ENCODE assay signal across 12 cellular contexts in genomic region chr7:47758546-47758945, GRCh38.
DNase-seq lines count a peak whose midpoint lies in the region; ATAC-seq and TF ChIP-seq lines count a peak whose summit lies in the region.
"Had no signal": no experiment of that assay in that cellular context is flagged by ENCODE, and none has a peak within 500 bp of the region (broad histone marks: within the 10 kb centered on the region; RNA-seq: fewer than 3 reads in every experiment).

No MANE protein-coding gene starts in this region.

- H3K4me3 ChIP-seq in ascending aorta = no peak overlapping the region
- no peak overlapping the region for H3K4me3 ChIP-seq in right atrium auricular region
- H3K4me3 ChIP-seq in naive thymus-derived CD4-positive, alpha-beta T cell (ENCODE audit: low read length) = no peak overlapping the region

- TF ChIP-seq CTCF in ascending aorta (IDR thresholded peaks at IDR 0.05) (no peak), right atrium auricular region (IDR thresholded peaks at IDR 0.05) (no peak)

- CTCF ChIA-PET in naive thymus-derived CD4-positive, alpha-beta T cell (lab: Charles Lee) = no interaction called here

- intact Hi-C loops in ascending aorta (cut with DNase I) = loop anchor here (1.0 to 10.0 kb wide), 6 partner anchors 13 to 326 kb away; partner anchors contain the start of genes TNS3 and UPP1
- intact Hi-C loops in naive thymus-derived CD4-positive, alpha-beta T cell (cut with micrococcal nuclease) = no loop called here

- POLR2A ChIA-PET in naive thymus-derived CD4-positive, alpha-beta T cell (lab: Charles Lee) = no interaction called here

- no peak overlapping the region for H3K4me3 Mint-ChIP-seq in stimulated activated memory B cell treated with anti-CD40 and anti-IgM and Interleukin-4, amounts not matched to agents 10 μg/mL and 1 μg/mL and 100 μg/mL, for 72 hours
- no peak overlapping the region for H3K4me3 Mint-ChIP-seq in naive thymus-derived CD4-positive, alpha-beta T cell

- H3K9me3 ChIP-seq in ascending aorta (no peaks in the 10 kb centered on the region), right atrium auricular region (no peaks in the 10 kb centered on the region)
- H3K9me3 ChIP-seq in naive thymus-derived CD4-positive, alpha-beta T cell (ENCODE audit: control insufficient read depth in 2 of 3, low read length in 3 of 3) = no peaks in the 10 kb centered on the region

- TF ChIP-seq POLR2A in erythroblast (IDR thresholded peaks at IDR 0.05; ENCODE audit: low read length) = no peak

- no peaks in the 10 kb centered on the region for H3K36me3 ChIP-seq in ascending aorta
- no peaks in the 10 kb centered on the region for H3K36me3 ChIP-seq in right atrium auricular region
- no peaks in the 10 kb centered on the region for H3K36me3 ChIP-seq in naive thymus-derived CD4-positive, alpha-beta T cell (ENCODE audit: control insufficient read depth in 2 of 3, insufficient read depth in 3 of 3, low read length in 3 of 3)

- H3K27ac Mint-ChIP-seq in stimulated activated memory B cell treated with anti-CD40 and anti-IgM and Interleukin-4, amounts not matched to agents 10 μg/mL and 1 μg/mL and 100 μg/mL, for 72 hours = peak overlapping the region; percentile 5
- H3K27ac Mint-ChIP-seq in naive thymus-derived CD4-positive, alpha-beta T cell = no peak overlapping the region

- DNase-seq in EH (ENCODE audit: low read depth) (peak; percentile 76), ascending aorta (ENCODE audit: low spot score in 2 of 2) (peak in 1 of 2 donors; percentile 84), right atrium auricular region (ENCODE audit: low spot score) (no peak), SHP77 (lab: John Stamatoyannopoulos, UW) (no peak), T1000 (lab: John Stamatoyannopoulos, UW) (no peak), erythroblast (lab: John Stamatoyannopoulos, UW) (no peak)
- DNase-seq in naive thymus-derived CD4-positive, alpha-beta T cell = no peak
- DNase-seq: NCI-H1105 treated with DMSO at 0.1 percent for 48 hours; stimulated activated naive CD4-positive, alpha-beta T cell treated with Interleukin-2 at 50 U/mL for 16 hours had no signal

- H3K36me3 Mint-ChIP-seq in stimulated activated memory B cell treated with anti-CD40 and anti-IgM and Interleukin-4, amounts not matched to agents 10 μg/mL and 1 μg/mL and 100 μg/mL, for 72 hours = no peaks in the 10 kb centered on the region
- peaks cover 0 to 4% (median 0%) of the 10 kb centered on the region in 5 donors for H3K36me3 Mint-ChIP-seq in naive thymus-derived CD4-positive, alpha-beta T cell

- H3K27me3 Mint-ChIP-seq in stimulated activated memory B cell treated with anti-CD40 and anti-IgM and Interleukin-4, amounts not matched to agents 10 μg/mL and 1 μg/mL and 100 μg/mL, for 72 hours = no peaks in the 10 kb centered on the region
- peaks cover 0 to 14% (median 4%) of the 10 kb centered on the region in 5 donors for H3K27me3 Mint-ChIP-seq in naive thymus-derived CD4-positive, alpha-beta T cell

- no peaks in the 10 kb centered on the region for H3K27me3 ChIP-seq in ascending aorta
- H3K27me3 ChIP-seq in right atrium auricular region = no peaks in the 10 kb centered on the region
- H3K27me3 ChIP-seq in naive thymus-derived CD4-positive, alpha-beta T cell (ENCODE audit: control insufficient read depth in 2 of 2, insufficient read depth in 2 of 2, low read length in 2 of 2) = no peaks in the 10 kb centered on the region

- H3K4me1 Mint-ChIP-seq in stimulated activated memory B cell treated with anti-CD40 and anti-IgM and Interleukin-4, amounts not matched to agents 10 μg/mL and 1 μg/mL and 100 μg/mL, for 72 hours = peaks cover 25% of the 10 kb centered on the region
- H3K4me1 Mint-ChIP-seq in naive thymus-derived CD4-positive, alpha-beta T cell = peaks cover 0 to 3% (median 0%) of the 10 kb centered on the region in 7 donors

- peak overlapping the region; percentile 63 to 86 for H3K27ac ChIP-seq in ascending aorta
- peak overlapping the region; percentile 47 to 74 for H3K27ac ChIP-seq in right atrium auricular region
- no peak overlapping the region for H3K27ac ChIP-seq in naive thymus-derived CD4-positive, alpha-beta T cell (ENCODE audit: low read depth, low read length)
- H3K27ac ChIP-seq: C4-2B, HL-60 had no signal

- H3K9me3 Mint-ChIP-seq in stimulated activated memory B cell treated with anti-CD40 and anti-IgM and Interleukin-4, amounts not matched to agents 10 μg/mL and 1 μg/mL and 100 μg/mL, for 72 hours = peaks cover 2% of the 10 kb centered on the region
- H3K9me3 Mint-ChIP-seq in naive thymus-derived CD4-positive, alpha-beta T cell = peaks cover 0 to 3% (median 0%) of the 10 kb centered on the region in 11 donors

- H3K4me1 ChIP-seq in ascending aorta (peaks cover 0 to 14% of the 10 kb centered on the region in 2 donors), right atrium auricular region (peaks cover 0 to 13% of the 10 kb centered on the region in 2 donors)
- no peaks in the 10 kb centered on the region for H3K4me1 ChIP-seq in naive thymus-derived CD4-positive, alpha-beta T cell (ENCODE audit: control insufficient read depth in 2 of 2, insufficient read depth in 2 of 2, low read length in 2 of 2)

- ATAC-seq in stimulated activated memory B cell treated with anti-CD40 and anti-IgM and Interleukin-4, amounts not matched to agents 10 μg/mL and 1 μg/mL and 100 μg/mL, for 72 hours = no peak
- no peak for ATAC-seq in naive thymus-derived CD4-positive, alpha-beta T cell
